8 cellular contexts compared by ENCODE assay signal in the genomic region with DNA sequence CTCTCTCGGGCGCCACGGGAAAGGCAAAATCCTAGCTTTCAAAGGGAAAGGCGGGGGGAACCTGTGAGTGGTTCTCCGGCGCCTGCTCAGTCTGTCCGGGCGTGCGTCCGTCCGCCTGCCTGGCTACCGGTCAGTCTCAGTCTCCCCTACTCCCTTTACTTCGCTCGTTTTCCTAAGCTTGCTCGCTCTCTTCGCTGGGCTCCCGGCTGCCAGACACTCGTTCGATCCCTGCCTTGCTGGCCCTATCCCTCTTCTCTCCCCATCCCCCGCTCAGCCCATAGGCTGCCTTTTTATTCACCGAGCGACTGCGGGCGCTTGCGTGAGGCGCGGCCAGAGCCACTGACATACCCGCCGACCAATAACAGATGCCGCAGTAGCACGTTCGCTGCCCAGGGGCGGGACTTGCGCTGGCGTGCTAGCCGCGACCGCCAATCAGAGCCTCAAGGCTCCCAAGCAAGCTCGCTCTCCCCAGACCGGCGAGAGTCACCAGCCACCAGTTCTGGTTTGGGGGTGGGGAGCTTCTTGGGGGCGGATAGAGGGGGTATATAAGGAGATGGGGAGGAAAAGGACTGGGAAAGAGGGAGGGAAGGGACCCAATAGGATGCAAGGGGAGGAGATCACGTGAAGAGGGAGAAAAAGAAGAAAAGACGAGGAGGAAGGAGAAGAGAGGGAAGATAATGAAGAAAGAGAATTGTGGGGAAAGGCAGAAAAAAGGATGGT. TPM values are rescaled to one million over a fixed set of nuclear protein-coding genes. Genes with fewer than 3 reads are reported as not detected.
DNase-seq lines count a peak whose midpoint lies in the region; ATAC-seq and TF ChIP-seq lines count a peak whose summit lies in the region.

No MANE protein-coding gene starts in this region.

- peak overlapping the region; percentile 100 for H3K4me3 Mint-ChIP-seq in activated CD4-positive, alpha-beta memory T cell treated with anti-CD3 and anti-CD28 coated beads, Interleukin-2, amount 10 ng/mL, durations not matched to agents 7 days and 5 days

- H3K4me1 Mint-ChIP-seq in activated CD4-positive, alpha-beta memory T cell treated with anti-CD3 and anti-CD28 coated beads, Interleukin-2, amount 10 ng/mL, durations not matched to agents 7 days and 5 days, result peaks cover 49% of the 10 kb centered on the region

- DNase-seq in CD1c-positive myeloid dendritic cell (ENCODE audit: extremely low spot score) (peak; percentile 87), NCI-H82 treated with DMSO at 0.1 percent for 48 hours (lab: John Stamatoyannopoulos, UW; ENCODE audit: unreplicated experiment) (peak; percentile 80), dorsolateral prefrontal cortex (peak; percentile 81 to 95 (median 94)), right lobe of liver (peak; percentile 89 to 94 (median 93))
- DNase-seq in activated CD4-positive, alpha-beta memory T cell treated with anti-CD3 and anti-CD28 coated beads, Interleukin-2, amount 10 ng/mL, durations not matched to agents 7 days and 5 days, result peak; percentile 91
- peak; percentile 86 for DNase-seq in stimulated activated CD4-positive, alpha-beta T cell treated with anti-CD3 and anti-CD28 coated beads, Interleukin-4, amount 100 ng/mL, for 24 hours

- ATAC-seq in GM19397 (IDR thresholded peaks at IDR 0.05; ENCODE audit: unreplicated experiment), result peak; percentile 98
- ATAC-seq in HG03565 (IDR thresholded peaks at IDR 0.05; ENCODE audit: unreplicated experiment), result peak; percentile 96
- peak; percentile 98 to 99 (median 98) for ATAC-seq in right lobe of liver

- no peaks in the 10 kb centered on the region for H3K9me3 Mint-ChIP-seq in activated CD4-positive, alpha-beta memory T cell treated with anti-CD3 and anti-CD28 coated beads, Interleukin-2, amount 10 ng/mL, durations not matched to agents 7 days and 5 days

- POLR2A ChIA-PET in activated CD4-positive, alpha-beta memory T cell treated with anti-CD3 and anti-CD28 coated beads, Interleukin-2, amount 10 ng/mL, durations not matched to agents 7 days and 5 days (lab: Charles Lee), result interaction anchor here (0.7 to 3.3 kb wide), 17 partner anchors 9 to 1944 kb away, joined by 3 to 34 read pairs (median 4); a partner anchor contains a TSS

- CTCF ChIA-PET in activated CD4-positive, alpha-beta memory T cell treated with anti-CD3 and anti-CD28 coated beads, Interleukin-2, amount 10 ng/mL, durations not matched to agents 7 days and 5 days (lab: Charles Lee), result interaction anchor here (0.6 to 1.3 kb wide), 4 partner anchors 8 to 480 kb away, joined by 3 read pairs; no protein-coding TSS in a partner anchor

- no peaks in the 10 kb centered on the region for H3K27me3 Mint-ChIP-seq in activated CD4-positive, alpha-beta memory T cell treated with anti-CD3 and anti-CD28 coated beads, Interleukin-2, amount 10 ng/mL, durations not matched to agents 7 days and 5 days

- H3K27ac Mint-ChIP-seq in activated CD4-positive, alpha-beta memory T cell treated with anti-CD3 and anti-CD28 coated beads, Interleukin-2, amount 10 ng/mL, durations not matched to agents 7 days and 5 days, result peak overlapping the region; percentile 97

- no peaks in the 10 kb centered on the region for H3K4me1 ChIP-seq in right lobe of liver

- peak overlapping the region; percentile 49 to 95 (median 89) for H3K27ac ChIP-seq in dorsolateral prefrontal cortex
- H3K27ac ChIP-seq in right lobe of liver, result peak overlapping the region; percentile 86 to 90 (median 87)

- WGBS in right lobe of liver (ENCODE audit: insufficient coverage, low coverage, low lambda C conversion rate, missing lambda C conversion rate), result 26% methylated on average over 30 of the region's 44 CpGs

- no peaks in the 10 kb centered on the region for H3K36me3 ChIP-seq in right lobe of liver

- peak in 2 of 56 donors; percentile 14 to 16 for TF ChIP-seq CTCF in dorsolateral prefrontal cortex (IDR thresholded peaks at IDR 0.05 in 54 of 56, conservative IDR thresholded peaks at IDR 0.05 in 2 of 56; ENCODE audit: low read depth in 1 of 56, partially characterized antibody in 56 of 56)
- no peak for TF ChIP-seq CTCF in right lobe of liver (IDR thresholded peaks at IDR 0.05)

- H3K36me3 Mint-ChIP-seq in activated CD4-positive, alpha-beta memory T cell treated with anti-CD3 and anti-CD28 coated beads, Interleukin-2, amount 10 ng/mL, durations not matched to agents 7 days and 5 days (ENCODE audit: low read depth), result peaks cover 14% of the 10 kb centered on the region

- peak; percentile 80 for TF ChIP-seq POLR2A in right lobe of liver (IDR thresholded peaks at IDR 0.05)

- H3K4me3 ChIP-seq in dorsolateral prefrontal cortex (peak overlapping the region; percentile 36 to 84 (median 65)), right lobe of liver (peak overlapping the region; percentile 53 to 68 (median 63))

- no peaks in the 10 kb centered on the region for H3K9me3 ChIP-seq in right lobe of liver

- intact Hi-C loops in dorsolateral prefrontal cortex (cut with DNase I), result loop anchor here in 1 of 2 donors (10.0 kb wide), 1 partner anchor 450 kb away; a partner anchor contains a TSS
- intact Hi-C loops in right lobe of liver (cut with DNase I), result no loop called here

- H3K27me3 ChIP-seq in dorsolateral prefrontal cortex, result peaks cover 0 to 63% (median 4%) of the 10 kb centered on the region in 45 donors
- no peaks in the 10 kb centered on the region for H3K27me3 ChIP-seq in right lobe of liver

RNA-seq across cellular contexts. Expression of a gene that starts 30.0 kb away (rescaled TPM):
- 10 to 100 TPM; 21.9 to 23.9 TPM for total RNA-seq in activated CD4-positive, alpha-beta memory T cell treated with anti-CD3 and anti-CD28 coated beads, Interleukin-2, amount 10 ng/mL, durations not matched to agents 7 days and 5 days
- 100 to 1,000 TPM in 117 of 120 experiments, 10 to 100 TPM in 3; 64.0 to 264 (median 181) TPM for total RNA-seq in dorsolateral prefrontal cortex
- total RNA-seq in right lobe of liver, result 1 to 10 TPM; 5.8 to 9.0 (median 7.5) TPM

Comparison
In these comparisons a context has a peak if more than half of its experiments do, and no peak if none do; other contexts are left out.
1. Peak in every context shown above with its lines: DNase-seq, ATAC-seq, H3K4me3 ChIP-seq and H3K27ac ChIP-seq.